ENCODE assay signal across 8 cellular contexts in genomic region chr1:207644479-207644851, GRCh38. TPM values are rescaled to one million over a fixed set of nuclear protein-coding genes. Genes with fewer than 3 reads are reported as not detected.
DNase-seq lines count a peak whose midpoint lies in the region; ATAC-seq, FAIRE-seq and TF ChIP-seq lines count a peak whose summit lies in the region.

No MANE protein-coding gene starts in this region.

- H3K36me3 ChIP-seq in CD4-positive, CD25-positive, alpha-beta regulatory T cell (ENCODE audit: control insufficient read depth, insufficient read depth, low read length) = no peaks in the 10 kb centered on the region
- H3K36me3 ChIP-seq in bronchial epithelial cell (ENCODE audit: control insufficient read depth, insufficient read depth, low read length) = no peaks in the 10 kb centered on the region

- no peak for DNase-seq in CD4-positive, CD25-positive, alpha-beta regulatory T cell
- DNase-seq in bronchial epithelial cell (ENCODE audit: low read depth) (no peak), mesenteric fat pad (ENCODE audit: low spot score) (no peak), kidney tubule cell (ENCODE audit: low spot score) (no peak), NCI-H1694 (lab: John Stamatoyannopoulos, UW) (no peak)
- DNase-seq in natural killer cell treated with Interleukin-12 subunit alpha and Interleukin-12 subunit beta and Interleukin-15 and Interleukin-18, amount 100 ng/mL, for 72 hours (ENCODE audit: low spot score) = no peak
- no peak for DNase-seq in stimulated activated CD8-positive, alpha-beta memory T cell treated with anti-CD3 and anti-CD28 coated beads, Interleukin-4, amount 100 ng/mL, for 48 hours

- no peaks in the 10 kb centered on the region for H3K9me3 ChIP-seq in CD4-positive, CD25-positive, alpha-beta regulatory T cell (ENCODE audit: control insufficient read depth in 2 of 2, low read length in 2 of 2)

- H3K27me3 Mint-ChIP-seq in CD4-positive, CD25-positive, alpha-beta regulatory T cell = peaks cover 72% of the 10 kb centered on the region
- peaks cover 16 to 46% of the 10 kb centered on the region in 2 donors for H3K27me3 Mint-ChIP-seq in natural killer cell treated with Interleukin-12 subunit alpha and Interleukin-12 subunit beta and Interleukin-15 and Interleukin-18, amount 100 ng/mL, for 72 hours

- peak overlapping the region in 1 of 3 donors; percentile 4 for H3K27ac Mint-ChIP-seq in CD4-positive, CD25-positive, alpha-beta regulatory T cell
- peak overlapping the region in 1 of 2 donors; percentile 72 for H3K27ac Mint-ChIP-seq in natural killer cell treated with Interleukin-12 subunit alpha and Interleukin-12 subunit beta and Interleukin-15 and Interleukin-18, amount 100 ng/mL, for 72 hours

- H3K4me1 Mint-ChIP-seq in CD4-positive, CD25-positive, alpha-beta regulatory T cell = peaks cover 0 to 5% (median 2%) of the 10 kb centered on the region in 4 donors
- H3K4me1 Mint-ChIP-seq in natural killer cell treated with Interleukin-12 subunit alpha and Interleukin-12 subunit beta and Interleukin-15 and Interleukin-18, amount 100 ng/mL, for 72 hours (ENCODE audit: low read depth in 2 of 2) = peaks cover 8 to 10% of the 10 kb centered on the region in 2 donors

- ATAC-seq in CD4-positive, CD25-positive, alpha-beta regulatory T cell (ENCODE audit: low read depth in 2 of 2) = no peak
- ATAC-seq in HG03045 (IDR thresholded peaks at IDR 0.05; ENCODE audit: unreplicated experiment) = peak; percentile 12
- ATAC-seq in natural killer cell treated with Interleukin-12 subunit alpha and Interleukin-12 subunit beta and Interleukin-15 and Interleukin-18, amount 100 ng/mL, for 72 hours = no peak

- H3K27ac ChIP-seq in CD4-positive, CD25-positive, alpha-beta regulatory T cell (ENCODE audit: insufficient read depth, low read length, poor library complexity, severe bottlenecking) = no peak overlapping the region

- H3K4me1 ChIP-seq in CD4-positive, CD25-positive, alpha-beta regulatory T cell (ENCODE audit: control insufficient read depth, insufficient read depth, low read length, poor library complexity, severe bottlenecking) = peaks cover 9% of the 10 kb centered on the region

- peak overlapping the region; percentile 3 for H3K4me3 ChIP-seq in CD4-positive, CD25-positive, alpha-beta regulatory T cell (ENCODE audit: low read depth, low read length)
- peak overlapping the region; percentile 48 for H3K4me3 ChIP-seq in bronchial epithelial cell (ENCODE audit: low read depth, low read length)

- no peak for FAIRE-seq in bronchial epithelial cell (lab: Jason Lieb, UNC)

- peaks cover 11% of the 10 kb centered on the region for H3K27me3 ChIP-seq in CD4-positive, CD25-positive, alpha-beta regulatory T cell (ENCODE audit: control insufficient read depth, insufficient read depth, low read length)
- H3K27me3 ChIP-seq in bronchial epithelial cell (ENCODE audit: control insufficient read depth, insufficient read depth, low read length) = no peaks in the 10 kb centered on the region

- TF ChIP-seq CTCF in bronchial epithelial cell (IDR thresholded peaks at IDR 0.05; ENCODE audit: insufficient read depth, low read length, severe bottlenecking) = no peak

- H3K9me3 Mint-ChIP-seq in CD4-positive, CD25-positive, alpha-beta regulatory T cell = peaks cover 0 to 1% (median 0%) of the 10 kb centered on the region in 7 donors
- no peaks in the 10 kb centered on the region for H3K9me3 Mint-ChIP-seq in natural killer cell treated with Interleukin-12 subunit alpha and Interleukin-12 subunit beta and Interleukin-15 and Interleukin-18, amount 100 ng/mL, for 72 hours

- H3K36me3 Mint-ChIP-seq in CD4-positive, CD25-positive, alpha-beta regulatory T cell = no peaks in the 10 kb centered on the region
- no peaks in the 10 kb centered on the region for H3K36me3 Mint-ChIP-seq in natural killer cell treated with Interleukin-12 subunit alpha and Interleukin-12 subunit beta and Interleukin-15 and Interleukin-18, amount 100 ng/mL, for 72 hours

- peak overlapping the region in 3 of 4 donors; percentile 37 to 84 (median 58) for H3K4me3 Mint-ChIP-seq in CD4-positive, CD25-positive, alpha-beta regulatory T cell
- peak overlapping the region; percentile 70 for H3K4me3 Mint-ChIP-seq in natural killer cell treated with Interleukin-12 subunit alpha and Interleukin-12 subunit beta and Interleukin-15 and Interleukin-18, amount 100 ng/mL, for 72 hours

RNA-seq across cellular contexts. Expression of gene CR1L, which starts 0.5 kb away (rescaled TPM):
- total RNA-seq in CD4-positive, CD25-positive, alpha-beta regulatory T cell = not detected
- not detected for polyA plus RNA-seq in CD4-positive, CD25-positive, alpha-beta regulatory T cell
- not detected in 2 replicates for total RNA-seq in bronchial epithelial cell
- not detected for total RNA-seq in natural killer cell treated with Interleukin-12 subunit alpha and Interleukin-12 subunit beta and Interleukin-15 and Interleukin-18, amount 100 ng/mL, for 72 hours
- total RNA-seq in mesenteric fat pad = 0.71 TPM
